Comparison of ENCODE assay signal across 1 cellular context in genomic region chr19:55526216-55527196, GRCh38.
TF ChIP-seq lines count a peak whose summit lies in the region.

No MANE protein-coding gene starts in this region.

TF ChIP-seq in endothelial cell of umbilical vein, 7 proteins besides CTCF, POLR2A, EP300 and RAD21:
- TF ChIP-seq POLR2AphosphoS5 (IDR thresholded peaks at IDR 0.05; ENCODE audit: insufficient read depth, low read depth, low read length) (no peak), MAX (IDR thresholded peaks at IDR 0.05; ENCODE audit: insufficient read depth, insufficient read length) (no peak), EZH2 (IDR thresholded peaks at IDR 0.05; ENCODE audit: borderline replicate concordance, low read depth, low read length, severe bottlenecking) (no peak)
